Comparison of ENCODE assay signal across 1 cellular context in genomic region chr4:187276786-187277408, GRCh38.
TF ChIP-seq lines count a peak whose summit lies in the region.

No MANE protein-coding gene starts in this region.

TF ChIP-seq in SK-N-SH treated with all-trans-retinoic acid at 6 μM for 48 hours, 23 proteins besides CTCF, POLR2A, EP300 and RAD21 (continued from another document):
- TF ChIP-seq POU6F1 (CRISPR knock-in tag; IDR thresholded peaks at IDR 0.05; ENCODE audit: borderline replicate concordance, low read depth), result no peak
